ENCODE assay signal across 9 cellular contexts in genomic region chr1:9835758-9836631, GRCh38. TPM values are rescaled to one million over a fixed set of nuclear protein-coding genes. Genes with fewer than 3 reads are reported as not detected.
A peak's percentile ranks its signal among the peaks of the same experiment; 100 is the strongest.
DNase-seq lines count a peak whose midpoint lies in the region; ATAC-seq and TF ChIP-seq lines count a peak whose summit lies in the region.
"Had no signal": no experiment of that assay in that cellular context is flagged by ENCODE, and none has a peak within 500 bp of the region (broad histone marks: within the 10 kb centered on the region; RNA-seq: fewer than 3 reads in every experiment).

No MANE protein-coding gene starts in this region.

- H3K27me3 ChIP-seq in neural cell (ENCODE audit: insufficient read depth, low read depth, low read length): no peaks in the 10 kb centered on the region
- no peaks in the 10 kb centered on the region for H3K27me3 ChIP-seq in Caco-2 (replicated peaks; ENCODE audit: control insufficient read depth, insufficient read depth, low read length)

- POLR2A ChIA-PET in Caco-2 (lab: Charles Lee): no interaction called here

- H3K9ac ChIP-seq in neural cell (ENCODE audit: low read length): peak overlapping the region; percentile 26

- CTCF ChIA-PET in Caco-2 (lab: Charles Lee): no interaction called here

- H3K27ac ChIP-seq in neural cell (ENCODE audit: low read length): no peak overlapping the region

- peak; percentile 95 for DNase-seq in DMS 273 (lab: John Stamatoyannopoulos, UW; ENCODE audit: unreplicated experiment)
- DNase-seq in NCI-H69 (lab: John Stamatoyannopoulos, UW): peak; percentile 78
- peak; percentile 66 for DNase-seq in epithelial cell of esophagus (ENCODE audit: low read depth)
- no peak for DNase-seq in erythroblast (lab: John Stamatoyannopoulos, UW)
- no peak for DNase-seq in Caco-2
- DNase-seq: stimulated activated CD4-positive, alpha-beta T cell treated with anti-CD3 and anti-CD28 coated beads, Interleukin-15, amount 100 ng/mL, for 24 hours had no signal

- H3K9me3 ChIP-seq in neural cell (ENCODE audit: low read length) (no peaks in the 10 kb centered on the region), Caco-2 (no peaks in the 10 kb centered on the region)

- peaks cover 3% of the 10 kb centered on the region for H3K27me3 Mint-ChIP-seq in Caco-2 (ENCODE audit: insufficient read depth, unreplicated experiment)

- intact Hi-C loops in Caco-2 (cut with micrococcal nuclease; ENCODE audit: unreplicated experiment): no loop called here

- no peaks in the 10 kb centered on the region for H3K4me1 ChIP-seq in Caco-2

- no TSS peak for BruUV-seq in Caco-2 (replicated peaks; lab: Mats Ljungman, UMichigan)

- no peaks in the 10 kb centered on the region for H3K36me3 Mint-ChIP-seq in Caco-2 (ENCODE audit: insufficient read depth, unreplicated experiment)

- no peak overlapping the region for H3K27ac Mint-ChIP-seq in Caco-2 (ENCODE audit: unreplicated experiment)

- H4K20me1 ChIP-seq in neural cell (ENCODE audit: insufficient read depth): no peaks in the 10 kb centered on the region

- H3K9me3 Mint-ChIP-seq in Caco-2 (ENCODE audit: unreplicated experiment): no peaks in the 10 kb centered on the region

- TF ChIP-seq EP300 in neural cell (conservative IDR thresholded peaks at IDR 0.05; ENCODE audit: poor library complexity, severe bottlenecking): no peak

- H3K36me3 ChIP-seq in neural cell (ENCODE audit: insufficient read depth, low read length) (no peaks in the 10 kb centered on the region), Caco-2 (ENCODE audit: control insufficient read depth, insufficient read depth, low read length) (no peaks in the 10 kb centered on the region)

- no peaks in the 10 kb centered on the region for H3K4me1 Mint-ChIP-seq in Caco-2 (ENCODE audit: low read depth, unreplicated experiment)

- H3K4me2 ChIP-seq in neural cell (ENCODE audit: low read length): no peak overlapping the region

- TF ChIP-seq CTCF in epithelial cell of esophagus (IDR thresholded peaks at IDR 0.05; ENCODE audit: insufficient read depth, low read depth, low read length, missing control alignments) (no peak), neural cell (IDR thresholded peaks at IDR 0.05; ENCODE audit: poor library complexity, severe bottlenecking) (no peak), Caco-2 (IDR thresholded peaks at IDR 0.05; ENCODE audit: insufficient read depth in 1 of 2, low read depth in 1 of 2, low read length in 1 of 2, severe bottlenecking in 1 of 2, unreplicated experiment in 1 of 2) (no peak)

- no peaks in the 10 kb centered on the region for H3K79me2 ChIP-seq in neural cell (replicated peaks; ENCODE audit: insufficient read depth, low read length)

- H3K4me3 Mint-ChIP-seq in Caco-2 (ENCODE audit: unreplicated experiment): no peak overlapping the region

- no peak for TF ChIP-seq RAD21 in neural cell (conservative IDR thresholded peaks at IDR 0.05)

- TF ChIP-seq POLR2A in erythroblast (IDR thresholded peaks at IDR 0.05; ENCODE audit: low read length): no peak

- H3F3A ChIP-seq in neural cell (ENCODE audit: insufficient read depth, low read length, poor library complexity, severe bottlenecking): no peaks in the 10 kb centered on the region

- no peak overlapping the region for H3K4me3 ChIP-seq in epithelial cell of esophagus (ENCODE audit: low read length)
- peak overlapping the region; percentile 5 for H3K4me3 ChIP-seq in neural cell (ENCODE audit: low read length)
- H3K4me3 ChIP-seq in Caco-2 (ENCODE audit: low read depth, low read length): no peak overlapping the region

- no peak overlapping the region for H2AFZ ChIP-seq in neural cell (ENCODE audit: low read depth, low read length)

- ATAC-seq in GM21360 (IDR thresholded peaks at IDR 0.05; ENCODE audit: unreplicated experiment) (no peak), HG02798 (IDR thresholded peaks at IDR 0.05; ENCODE audit: poor library complexity, unreplicated experiment) (no peak)

- H3K9me2 ChIP-seq in neural cell (ENCODE audit: insufficient read depth, low read length): no peaks in the 10 kb centered on the region

TF ChIP-seq in neural cell, 6 proteins besides CTCF, POLR2A, EP300 and RAD21:
- TF ChIP-seq SMC3 (conservative IDR thresholded peaks at IDR 0.05; ENCODE audit: poor library complexity) (no peak), POLR2AphosphoS5 (IDR thresholded peaks at IDR 0.05) (no peak), REST (IDR thresholded peaks at IDR 0.05; ENCODE audit: borderline replicate concordance) (no peak), TAF1 (IDR thresholded peaks at IDR 0.05; ENCODE audit: low read depth) (no peak), MXI1 (conservative IDR thresholded peaks at IDR 0.05; ENCODE audit: poor library complexity, severe bottlenecking) (no peak), EZH2 (IDR thresholded peaks at IDR 0.05; ENCODE audit: borderline replicate concordance, insufficient read depth, low read length, poor library complexity, severe bottlenecking) (no peak)

RNA-seq across cellular contexts. Expression of gene CLSTN1, which starts 12.2 kb away (rescaled TPM):
- 77.2 and 81.0 TPM in 2 replicates for polyA plus RNA-seq in neural cell
- 134 TPM in 2 replicates for polyA minus RNA-seq in neural cell
- 89.2 and 102 TPM in 2 replicates for total RNA-seq in Caco-2 (2022)

Comparison
In these comparisons a context has a peak if more than half of its experiments do, and no peak if none do; other contexts are left out.
1. DNase-seq: peak in DMS 273 (single experiment), NCI-H69 (single experiment) and epithelial cell of esophagus (single experiment); none in erythroblast (0 of 2) and Caco-2 (0 of 2).